Comparison of ENCODE assay signal across 9 cellular contexts in genomic region chr17:60506312-60506711, GRCh38. TPM values are rescaled to one million over a fixed set of nuclear protein-coding genes. Genes with fewer than 3 reads are reported as not detected.
DNase-seq lines count a peak whose midpoint lies in the region; ATAC-seq and TF ChIP-seq lines count a peak whose summit lies in the region.
"Had no signal": no experiment of that assay in that cellular context is flagged by ENCODE, and none has a peak within 500 bp of the region (broad histone marks: within the 10 kb centered on the region; RNA-seq: fewer than 3 reads in every experiment).

No MANE protein-coding gene starts in this region.

- H3K4me3 Mint-ChIP-seq in MCF 10A (ENCODE audit: unreplicated experiment) (no peak overlapping the region), T-helper 17 cell (peak overlapping the region; percentile 37), type B pancreatic cell (no peak overlapping the region)

- TF ChIP-seq CTCF in MCF 10A (IDR thresholded peaks at IDR 0.05; ENCODE audit: unreplicated experiment), result no peak
- TF ChIP-seq CTCF in breast epithelium (IDR thresholded peaks at IDR 0.05), result no peak
- TF ChIP-seq CTCF in type B pancreatic cell (conservative IDR thresholded peaks at IDR 0.05), result no peak

- H3K27ac ChIP-seq in breast epithelium, result no peak overlapping the region

- H3K27me3 Mint-ChIP-seq in MCF 10A (ENCODE audit: insufficient read depth, unreplicated experiment), result no peaks in the 10 kb centered on the region
- no peaks in the 10 kb centered on the region for H3K27me3 Mint-ChIP-seq in T-helper 17 cell
- H3K27me3 Mint-ChIP-seq in type B pancreatic cell, result no peaks in the 10 kb centered on the region
- H3K27me3 Mint-ChIP-seq: CD4-positive, alpha-beta memory T cell had no signal

- POLR2A ChIA-PET in MCF 10A (lab: Yijun Ruan, JAX) (interaction anchor here (1.3 kb wide), 1 partner anchor 20 kb away, joined by 7 read pairs; the partner anchor contains the start of gene APPBP2), HEK293T (lab: Yijun Ruan, JAX) (interaction anchor here (0.6 to 2.0 kb wide), 3 partner anchors 12 to 93 kb away, joined by 3 to 6 read pairs (median 6); partner anchors contain the start of genes APPBP2 and PPM1D)

- no peak overlapping the region for H3K27ac Mint-ChIP-seq in MCF 10A (ENCODE audit: low read depth, unreplicated experiment)
- no peak overlapping the region for H3K27ac Mint-ChIP-seq in T-helper 17 cell
- H3K27ac Mint-ChIP-seq in type B pancreatic cell, result peak overlapping the region; percentile 15

- intact Hi-C loops in MCF 10A (cut with micrococcal nuclease), result no loop called here
- intact Hi-C loops in breast epithelium (cut with DNase I; ENCODE audit: low total_unique reads), result no loop called here

- no peaks in the 10 kb centered on the region for H3K4me1 ChIP-seq in breast epithelium

- CTCF ChIA-PET in MCF 10A (lab: Yijun Ruan, JAX) (interaction anchor here (0.6 to 0.8 kb wide), 2 partner anchors 133 to 142 kb away, joined by 3 read pairs; no protein-coding TSS in a partner anchor), HEK293T (lab: Yijun Ruan, JAX) (interaction anchor here (0.6 kb wide), 2 partner anchors 14 to 84 kb away, joined by 4 to 5 read pairs; no protein-coding TSS in a partner anchor)

- no peak overlapping the region for H3K4me3 ChIP-seq in breast epithelium

- H3K4me1 Mint-ChIP-seq in MCF 10A (ENCODE audit: insufficient read depth, unreplicated experiment), result peaks cover 7% of the 10 kb centered on the region
- H3K4me1 Mint-ChIP-seq in T-helper 17 cell, result peaks cover 27% of the 10 kb centered on the region
- H3K4me1 Mint-ChIP-seq in type B pancreatic cell (ENCODE audit: unreplicated experiment), result peaks cover 6% of the 10 kb centered on the region

- H3K36me3 ChIP-seq in breast epithelium, result no peaks in the 10 kb centered on the region

- TF ChIP-seq POLR2A in breast epithelium (IDR thresholded peaks at IDR 0.05), result no peak

- ATAC-seq in T-helper 17 cell (no peak), GM19324 (IDR thresholded peaks at IDR 0.05; ENCODE audit: low FRiP score, unreplicated experiment) (no peak)

- H3K9me3 ChIP-seq in breast epithelium, result no peaks in the 10 kb centered on the region
- H3K9me3 ChIP-seq in T-helper 17 cell (ENCODE audit: control insufficient read depth, low read length, poor library complexity, severe bottlenecking), result no peaks in the 10 kb centered on the region

- DNase-seq in MCF 10A (ENCODE audit: unreplicated experiment), result peak; percentile 30
- DNase-seq in breast epithelium (ENCODE audit: low spot score in 2 of 2), result no peak
- DNase-seq in T-helper 17 cell, result no peak
- peak; percentile 76 for DNase-seq in fibroblast of peridontal ligament (ENCODE audit: extremely low read depth)
- no peak for DNase-seq in type B pancreatic cell (ENCODE audit: extremely low spot score, unreplicated experiment)
- DNase-seq in HEK293T (ENCODE audit: extremely low spot score), result no peak
- no peak for DNase-seq in activated effector memory CD4-positive, alpha-beta T cell treated with anti-CD3 and anti-CD28 coated beads, Interleukin-2, amount 50 U/mL, for 16 hours
- DNase-seq: CD4-positive, alpha-beta memory T cell had no signal

- H3K9me3 Mint-ChIP-seq in MCF 10A (ENCODE audit: unreplicated experiment), result no peaks in the 10 kb centered on the region
- H3K9me3 Mint-ChIP-seq in type B pancreatic cell, result no peaks in the 10 kb centered on the region
- H3K9me3 Mint-ChIP-seq: CD4-positive, alpha-beta memory T cell had no signal

- H3K27me3 ChIP-seq in breast epithelium, result no peaks in the 10 kb centered on the region

- H3K36me3 Mint-ChIP-seq in MCF 10A (ENCODE audit: insufficient read depth, unreplicated experiment) (peaks cover 10% of the 10 kb centered on the region), T-helper 17 cell (ENCODE audit: low read depth) (no peaks in the 10 kb centered on the region), type B pancreatic cell (peaks cover 19% of the 10 kb centered on the region)

- BruUV-seq in MCF 10A (replicated peaks; lab: Mats Ljungman, UMichigan), result no TSS peak

TF ChIP-seq in HEK293T, 16 proteins besides CTCF, POLR2A, EP300 and RAD21:
- TF ChIP-seq LEF1 (IDR thresholded peaks at IDR 0.05; ENCODE audit: borderline replicate concordance) (no peak), FOXA1 (IDR thresholded peaks at IDR 0.05) (no peak), HDGF (IDR thresholded peaks at IDR 0.05; ENCODE audit: borderline replicate concordance) (no peak), ELF4 (IDR thresholded peaks at IDR 0.05) (no peak), L3MBTL2 (conservative IDR thresholded peaks at IDR 0.05) (no peak), ARNT (IDR thresholded peaks at IDR 0.05) (no peak), BHLHE40 (IDR thresholded peaks at IDR 0.05; ENCODE audit: borderline replicate concordance) (no peak), FOXM1 (IDR thresholded peaks at IDR 0.05; ENCODE audit: borderline replicate concordance) (no peak), CTBP1 (IDR thresholded peaks at IDR 0.05; ENCODE audit: borderline replicate concordance) (no peak), PKNOX1 (IDR thresholded peaks at IDR 0.05) (no peak), FOXK2 (IDR thresholded peaks at IDR 0.05) (no peak), SP1 (IDR thresholded peaks at IDR 0.05) (no peak), TARDBP (IDR thresholded peaks at IDR 0.05) (no peak), ZNF384 (IDR thresholded peaks at IDR 0.05) (no peak), NFRKB (IDR thresholded peaks at IDR 0.05) (no peak), SUZ12 (IDR thresholded peaks at IDR 0.05) (no peak)

RNA-seq across cellular contexts. Expression of gene APPBP2, which starts 19.7 kb away (rescaled TPM):
- total RNA-seq in MCF 10A (2022), result 33.1 and 39.6 TPM in 2 replicates
- 10 to 100 TPM; 26.6 to 41.9 (median 30.2) TPM for total RNA-seq in breast epithelium
- total RNA-seq in T-helper 17 cell, result 10 to 100 TPM; 17.5 to 26.7 TPM
- total RNA-seq in type B pancreatic cell (ENCODE audit: low replicate concordance), result 44.8 and 66.4 TPM in 2 replicates

Comparison
In these comparisons a context has a peak if more than half of its experiments do, and no peak if none do; other contexts are left out.
1. DNase-seq: peak in MCF 10A (single experiment) and fibroblast of peridontal ligament (single experiment); none in breast epithelium (0 of 2), T-helper 17 cell (0 of 3), type B pancreatic cell (single experiment), HEK293T (single experiment) and activated effector memory CD4-positive, alpha-beta T cell treated with anti-CD3 and anti-CD28 coated beads, Interleukin-2, amount 50 U/mL, for 16 hours (single experiment).